Comparison of ENCODE assay signal across 14 cellular contexts in the genomic region with DNA sequence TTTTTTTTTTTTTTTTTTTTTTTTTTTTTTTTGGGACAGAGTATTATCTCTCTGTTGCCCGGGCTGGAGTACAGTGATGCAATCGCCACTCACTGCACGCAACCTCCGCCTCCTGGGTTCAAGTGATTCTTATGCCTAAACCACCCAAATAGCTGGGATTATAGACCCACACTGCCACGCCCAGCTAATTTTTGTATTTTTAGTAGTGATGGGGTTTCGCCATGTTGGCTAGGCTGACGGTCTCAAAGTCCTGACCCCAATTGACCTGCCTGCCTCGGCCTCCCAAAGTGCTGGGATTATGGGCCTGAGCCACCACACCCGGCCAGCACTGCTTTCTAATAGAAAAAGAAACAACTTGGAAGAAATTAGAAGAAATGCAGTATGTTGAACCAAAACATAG.
"Had no signal": no experiment of that assay in that cellular context is flagged by ENCODE, and none has a peak within 500 bp of the region (broad histone marks: within the 10 kb centered on the region; RNA-seq: fewer than 3 reads in every experiment).

No MANE protein-coding gene starts in this region.

- H3K36me3 ChIP-seq: breast epithelium had no signal

- DNase-seq: activated CD4-positive, alpha-beta T cell treated with anti-CD3 and anti-CD28 coated beads, Interleukin-2, amount 50 U/mL, for 4 hours; activated CD4-positive, CD25-positive, alpha-beta regulatory T cell treated with anti-CD3 and anti-CD28 coated beads, Interleukin-2, amount 50 U/mL, for 72 hours; activated gamma-delta T cell; activated naive CD8-positive, alpha-beta T cell treated with anti-CD3 and anti-CD28 coated beads for 36 hours; activated T-cell treated with anti-CD3 and anti-CD28 coated beads, Interleukin-2, amount 50 U/mL, for 48 hours; hypothalamus; mucosa of descending colon; naive thymus-derived CD8-positive, alpha-beta T cell; stimulated activated CD4-positive, alpha-beta T cell treated with anti-CD3 and anti-CD28 coated beads, Interleukin-2, amount 100 ng/mL, for 48 hours; stimulated activated naive CD8-positive, alpha-beta T cell treated with anti-CD3 and anti-CD28 coated beads, Interleukin-15, Interleukin-2, amounts not matched to agents 100 U/mL and 50 U/mL, for 24 hours; testis had no signal

- H3K27ac ChIP-seq: breast epithelium, testis had no signal

- H3K27me3 Mint-ChIP-seq: activated naive CD8-positive, alpha-beta T cell treated with anti-CD3 and anti-CD28 coated beads for 36 hours; naive thymus-derived CD8-positive, alpha-beta T cell; progenitor cell of endocrine pancreas had no signal

- H3K9me3 ChIP-seq: breast epithelium, mucosa of descending colon, testis had no signal

- H3K4me3 ChIP-seq: breast epithelium, mucosa of descending colon, testis had no signal

- ATAC-seq: naive thymus-derived CD8-positive, alpha-beta T cell; stimulated activated naive CD8-positive, alpha-beta T cell treated with anti-CD3 and anti-CD28 coated beads, Interleukin-15, Interleukin-2, amounts not matched to agents 100 U/mL and 50 U/mL, for 24 hours had no signal

- H3K27ac Mint-ChIP-seq: activated naive CD8-positive, alpha-beta T cell treated with anti-CD3 and anti-CD28 coated beads for 36 hours; progenitor cell of endocrine pancreas; T-helper 1 cell treated with Interleukin-12 subunit alpha and Interleukin-12 subunit beta and Interleukin-4 antibody, amounts not matched to agents 30 μg/mL and 1 μg/mL, for 36 hours had no signal

- H3K4me1 ChIP-seq: breast epithelium, testis had no signal

- H3K4me3 Mint-ChIP-seq: activated naive CD8-positive, alpha-beta T cell treated with anti-CD3 and anti-CD28 coated beads for 36 hours; naive thymus-derived CD8-positive, alpha-beta T cell; T-helper 1 cell treated with Interleukin-12 subunit alpha and Interleukin-12 subunit beta and Interleukin-4 antibody, amounts not matched to agents 30 μg/mL and 1 μg/mL, for 36 hours had no signal

- H3K27me3 ChIP-seq: breast epithelium, testis had no signal
